8 cellular contexts compared by ENCODE assay signal in genomic region chr19:4524808-4525562, GRCh38. TPM values are rescaled to one million over a fixed set of nuclear protein-coding genes. Genes with fewer than 3 reads are reported as not detected.
DNase-seq lines count a peak whose midpoint lies in the region; ATAC-seq, FAIRE-seq and TF ChIP-seq lines count a peak whose summit lies in the region.

No MANE protein-coding gene starts in this region.

- H3K4me1 Mint-ChIP-seq in glutamatergic neuron (ENCODE audit: low read depth, unreplicated experiment): no peaks in the 10 kb centered on the region

- TF ChIP-seq CTCF in GM12872 (IDR thresholded peaks at IDR 0.05; ENCODE audit: insufficient read depth, low read depth, low read length) (peak; percentile 94), glutamatergic neuron (IDR thresholded peaks at IDR 0.05; ENCODE audit: partially characterized antibody, unreplicated experiment) (peak; percentile 74)

- WGBS in small intestine, 3 donors: 62 to 66% (median 65%) methylated on average over 23 of the region's 23 CpGs

- FAIRE-seq in RCC 7860 (lab: Jason Lieb, UNC) (no peak), small intestine (lab: Jason Lieb, UNC) (no peak)

- no peak overlapping the region for H3K4me3 Mint-ChIP-seq in glutamatergic neuron (ENCODE audit: unreplicated experiment)

- no peaks in the 10 kb centered on the region for H3K27me3 ChIP-seq in small intestine (ENCODE audit: control insufficient read depth in 2 of 2, insufficient read depth in 2 of 2, low read length in 2 of 2)

- H3K27ac Mint-ChIP-seq in glutamatergic neuron (ENCODE audit: unreplicated experiment): no peak overlapping the region

- H3K27ac ChIP-seq in small intestine (ENCODE audit: low read depth in 1 of 2, low read length in 1 of 2): no peak overlapping the region

- no peak overlapping the region for H3K4me3 ChIP-seq in small intestine (ENCODE audit: low read depth in 1 of 2, low read length in 2 of 2)

- H3K9me3 ChIP-seq in small intestine (ENCODE audit: control insufficient read depth, low read depth): no peaks in the 10 kb centered on the region

- peaks cover under 1% of the 10 kb centered on the region for H3K9me3 Mint-ChIP-seq in glutamatergic neuron (ENCODE audit: unreplicated experiment)

- no peak for ATAC-seq in GM21717 (IDR thresholded peaks at IDR 0.05; ENCODE audit: unreplicated experiment)

- H3K27me3 Mint-ChIP-seq in glutamatergic neuron (ENCODE audit: unreplicated experiment): peaks cover 6% of the 10 kb centered on the region

- no peaks in the 10 kb centered on the region for H3K36me3 ChIP-seq in small intestine (ENCODE audit: control insufficient read depth in 2 of 2, insufficient read depth in 2 of 2, low read length in 2 of 2)

- DNase-seq in 8988T (peak; percentile 78), RCC 7860 (ENCODE audit: low spot score) (peak; percentile 33), glutamatergic neuron (peak; percentile 90), small intestine (peak; percentile 49), GOT3 (lab: John Stamatoyannopoulos, UW) (no peak)
- peak; percentile 46 to 56 for DNase-seq in activated T-helper 1 cell treated with anti-CD3 and anti-CD28 coated beads, Interleukin-2, amount 50 U/mL, for 16 hours (ENCODE audit: low read depth in 1 of 2, low spot score in 1 of 2)

- no peaks in the 10 kb centered on the region for H3K4me1 ChIP-seq in small intestine (ENCODE audit: control insufficient read depth in 2 of 2, insufficient read depth in 1 of 2, low read depth in 1 of 2, low read length in 1 of 2)

- no peaks in the 10 kb centered on the region for H3K36me3 Mint-ChIP-seq in glutamatergic neuron (ENCODE audit: unreplicated experiment)

RNA-seq across cellular contexts. Expression of gene PLIN4, which starts 6.7 kb away (rescaled TPM):
- total RNA-seq in glutamatergic neuron (ENCODE audit: unreplicated experiment): 0.27 TPM
- 10 to 100 TPM in 1 of 3 donors, 1 to 10 TPM in 1, under 1 TPM in 1; 0.89 to 16.9 (median 1.4) TPM for polyA plus RNA-seq in small intestine

RNA-seq across cellular contexts. Expression of gene PLIN5, which starts 10.0 kb away (rescaled TPM):
- total RNA-seq in glutamatergic neuron (ENCODE audit: unreplicated experiment): 0.54 TPM
- 1 to 10 TPM in 2 of 3 donors, under 1 TPM in 1; 0.27 to 4.5 (median 2.5) TPM for polyA plus RNA-seq in small intestine

RNA-seq across cellular contexts. Expression of gene LRG1, which starts 14.9 kb away (rescaled TPM):
- total RNA-seq in glutamatergic neuron (ENCODE audit: unreplicated experiment): 1.0 TPM
- polyA plus RNA-seq in small intestine: 1 to 10 TPM in 1 of 3 donors, under 1 TPM in 2; 0.67 to 9.8 (median 0.81) TPM

RNA-seq across cellular contexts. Expression of gene SEMA6B, which starts 34.5 kb away (rescaled TPM):
- total RNA-seq in glutamatergic neuron (ENCODE audit: unreplicated experiment): 234 TPM
- 1 to 10 TPM in 2 of 3 donors, under 1 TPM in 1; 0.22 to 6.0 (median 1.1) TPM for polyA plus RNA-seq in small intestine

RNA-seq across cellular contexts. Expression of gene HDGFL2, which starts 52.9 kb away (rescaled TPM):
- total RNA-seq in glutamatergic neuron (ENCODE audit: unreplicated experiment): 118 TPM
- 10 to 100 TPM; 18.4 to 34.8 (median 22.1) TPM for polyA plus RNA-seq in small intestine
